ENCODE assay signal across 8 cellular contexts in the genomic region with DNA sequence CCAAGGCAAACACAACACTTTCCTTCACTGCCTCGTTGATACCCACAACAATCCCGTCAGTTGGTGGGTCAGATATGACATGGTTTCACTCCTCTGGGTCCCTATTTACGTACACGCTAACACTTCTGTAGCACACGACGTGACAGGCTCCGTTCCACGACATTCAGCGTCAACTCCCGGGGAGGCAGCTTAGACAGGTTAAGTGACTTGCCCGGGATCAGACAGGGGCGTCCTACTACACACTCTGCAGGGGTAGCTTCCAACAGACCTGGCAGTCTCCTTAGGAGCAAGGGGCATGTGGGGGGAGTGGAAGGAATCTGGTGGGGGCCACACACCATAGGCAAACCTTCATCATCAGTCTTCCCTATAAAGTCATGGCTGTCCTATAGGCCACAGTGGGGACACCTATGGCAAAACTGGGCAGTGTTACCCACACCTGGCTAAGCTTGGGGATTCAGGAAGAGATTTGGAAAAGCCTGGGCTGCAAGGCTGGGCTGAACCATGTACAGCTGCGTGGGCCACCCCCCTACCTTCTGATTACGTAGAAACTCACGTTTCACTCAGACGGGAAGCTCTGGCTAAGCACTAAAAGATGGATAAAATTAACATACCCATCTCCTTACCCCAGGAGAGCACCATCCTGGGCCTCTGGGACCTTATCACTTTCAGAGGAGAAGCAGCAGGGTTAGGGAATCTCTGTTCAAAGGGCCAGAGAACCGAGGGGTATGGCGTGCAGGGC. TPM values are rescaled to one million over a fixed set of nuclear protein-coding genes. Genes with fewer than 3 reads are reported as not detected.
DNase-seq lines count a peak whose midpoint lies in the region; TF ChIP-seq lines count a peak whose summit lies in the region.

No MANE protein-coding gene starts in this region.

- no peaks in the 10 kb centered on the region for H3K9me2 ChIP-seq in DOHH2 (replicated peaks; ENCODE audit: control insufficient read depth, low read length)

- peak overlapping the region; percentile 70 for H3K4me2 ChIP-seq in DOHH2 (ENCODE audit: low read length)

- TF ChIP-seq CTCF in DOHH2 (IDR thresholded peaks at IDR 0.05; ENCODE audit: low read depth, low read length, poor library complexity, severe bottlenecking) (no peak), NB4 (IDR thresholded peaks at IDR 0.05; ENCODE audit: low read depth, low read length) (no peak), WERI-Rb-1 (IDR thresholded peaks at IDR 0.05; ENCODE audit: low read depth, low read length) (no peak)

- peaks cover 56% of the 10 kb centered on the region for H3K36me3 ChIP-seq in DOHH2 (ENCODE audit: control insufficient read depth, low read length)
- H3K36me3 ChIP-seq in ectodermal cell (ENCODE audit: control insufficient read depth, insufficient read depth, low read length) = no peaks in the 10 kb centered on the region
- peaks cover 4% of the 10 kb centered on the region for H3K36me3 ChIP-seq in neuron (ENCODE audit: insufficient read depth, low read length)
- no peaks in the 10 kb centered on the region; the same call in 1 of the 2 replicates for H3K36me3 ChIP-seq in WERI-Rb-1

- H3K27ac ChIP-seq in DOHH2 (ENCODE audit: low read depth, low read length) = no peak overlapping the region
- H3K27ac ChIP-seq in ectodermal cell (ENCODE audit: insufficient read depth, low read depth, low read length, poor library complexity, severe bottlenecking) = no peak overlapping the region
- H3K27ac ChIP-seq in WERI-Rb-1 = no peak overlapping the region

- H3K27me3 ChIP-seq in DOHH2 (ENCODE audit: control insufficient read depth, low read length) = no peaks in the 10 kb centered on the region
- H3K27me3 ChIP-seq in ectodermal cell (ENCODE audit: control insufficient read depth, insufficient read depth, low read length, poor library complexity, severe bottlenecking) = no peaks in the 10 kb centered on the region
- no peaks in the 10 kb centered on the region for H3K27me3 ChIP-seq in neuron (ENCODE audit: insufficient read depth, low read length)
- H3K27me3 ChIP-seq in WERI-Rb-1 (ENCODE audit: insufficient read depth, low read depth, severe bottlenecking) = no peaks in the 10 kb centered on the region

- 85% methylated on average over 18 of the region's 18 CpGs for WGBS in ectodermal cell, 2 experiments

- DNase-seq in NB4 (ENCODE audit: low read depth) (no peak), dedifferentiated amniotic fluid mesenchymal stem cell (ENCODE audit: extremely low spot score) (no peak), NK-92 (lab: John Stamatoyannopoulos, UW; ENCODE audit: unreplicated experiment) (no peak), WERI-Rb-1 (no peak), hepatic stellate cell (ENCODE audit: low spot score) (no peak)

- H3K4me1 ChIP-seq in DOHH2 (ENCODE audit: control insufficient read depth, low read length) (peaks cover 32% of the 10 kb centered on the region), ectodermal cell (ENCODE audit: control insufficient read depth, insufficient read depth, low read length) (no peaks in the 10 kb centered on the region), neuron (ENCODE audit: insufficient read depth, low read length) (peaks cover 9% of the 10 kb centered on the region)

- peaks cover 52% of the 10 kb centered on the region for H3K79me2 ChIP-seq in DOHH2 (ENCODE audit: control insufficient read depth, low read length)

- H3F3A ChIP-seq in DOHH2 (ENCODE audit: control insufficient read depth, insufficient read depth) = peaks cover 21% of the 10 kb centered on the region

- H3K4me3 ChIP-seq in DOHH2 (ENCODE audit: low read length) (peak overlapping the region; percentile 80), NB4 (ENCODE audit: low read depth, low read length) (peak overlapping the region; percentile 67), ectodermal cell (ENCODE audit: insufficient read depth, low read depth, low read length) (peak overlapping the region; percentile 58), neuron (ENCODE audit: low read length) (peak overlapping the region; percentile 69), WERI-Rb-1 (ENCODE audit: low read depth, low read length) (no peak overlapping the region)

- H3K9me3 ChIP-seq in DOHH2 (ENCODE audit: control insufficient read depth, insufficient read depth, low read length) (no peaks in the 10 kb centered on the region), ectodermal cell (ENCODE audit: control insufficient read depth, low read length) (no peaks in the 10 kb centered on the region), neuron (ENCODE audit: low read length) (no peaks in the 10 kb centered on the region), WERI-Rb-1 (ENCODE audit: severe bottlenecking) (no peaks in the 10 kb centered on the region)

- 0 out of 2 replicates have a peak, but pooled peaks cover 6% of the 10 kb centered on the region for H4K20me1 ChIP-seq in DOHH2 (ENCODE audit: control insufficient read depth, insufficient read depth, low read depth, low read length)

- H2AFZ ChIP-seq in neuron (ENCODE audit: low read depth, low read length) = no peak overlapping the region

- TF ChIP-seq POLR2A in NB4 (IDR thresholded peaks at IDR 0.05; ENCODE audit: extremely low read depth, insufficient read length) = no peak

RNA-seq across cellular contexts. Expression of gene TYSND1, which starts 2.0 kb away (rescaled TPM):
- polyA plus RNA-seq in ectodermal cell (2013, experiment 1 of 4) = 9.7 TPM
- polyA plus RNA-seq in ectodermal cell (2013, experiment 2 of 4) = 6.5 TPM
- 7.7 TPM for polyA plus RNA-seq in ectodermal cell (2013, experiment 3 of 4)
- polyA plus RNA-seq in ectodermal cell (2013, experiment 4 of 4) = 8.6 TPM

RNA-seq across cellular contexts. Expression of gene AIFM2, which starts 11.9 kb away (rescaled TPM):
- 1.9 TPM for polyA plus RNA-seq in ectodermal cell (2013, experiment 1 of 4)
- polyA plus RNA-seq in ectodermal cell (2013, experiment 2 of 4) = 1.8 TPM
- polyA plus RNA-seq in ectodermal cell (2013, experiment 3 of 4) = 1.2 TPM
- 1.2 TPM for polyA plus RNA-seq in ectodermal cell (2013, experiment 4 of 4)

RNA-seq across cellular contexts. Expression of gene SAR1A, which starts 25.8 kb away (rescaled TPM):
- 127 TPM for polyA plus RNA-seq in ectodermal cell (2013, experiment 1 of 4)
- polyA plus RNA-seq in ectodermal cell (2013, experiment 2 of 4) = 160 TPM
- polyA plus RNA-seq in ectodermal cell (2013, experiment 3 of 4) = 80.3 TPM
- polyA plus RNA-seq in ectodermal cell (2013, experiment 4 of 4) = 94.2 TPM
